ENCODE assay signal across 10 cellular contexts in genomic region chr20:10857362-10858070, GRCh38.
DNase-seq lines count a peak whose midpoint lies in the region; ATAC-seq and TF ChIP-seq lines count a peak whose summit lies in the region.
"Had no signal": no experiment of that assay in that cellular context is flagged by ENCODE, and none has a peak within 500 bp of the region (broad histone marks: within the 10 kb centered on the region; RNA-seq: fewer than 3 reads in every experiment).

No MANE protein-coding gene starts in this region.

- H3K4me1 ChIP-seq in adrenal gland (replicated peaks in 1 of 2) (no peaks in the 10 kb centered on the region), right cardiac atrium (ENCODE audit: control insufficient read depth, insufficient read depth, low read length) (peaks cover 3% of the 10 kb centered on the region)
- H3K4me1 ChIP-seq: prostate gland had no signal

- no peak for TF ChIP-seq POLR2A in adrenal gland (IDR thresholded peaks at IDR 0.05)

- intact Hi-C loops in adrenal gland (cut with DNase I) = no loop called here
- intact Hi-C loops in right cardiac atrium (cut with DNase I) = no loop called here

- no peak overlapping the region for H3K27ac ChIP-seq in adrenal gland
- no peak overlapping the region for H3K27ac ChIP-seq in right cardiac atrium (ENCODE audit: low read length)
- H3K27ac ChIP-seq: prostate gland had no signal

- H3K4me3 ChIP-seq in adrenal gland (no peak overlapping the region), right cardiac atrium (ENCODE audit: low read length) (no peak overlapping the region), skeletal muscle cell (ENCODE audit: low read depth, low read length) (no peak overlapping the region)
- H3K4me3 ChIP-seq: prostate gland had no signal

- ATAC-seq in right cardiac atrium = peak; percentile 82 to 95
- ATAC-seq: activated CD8-positive, alpha-beta memory T cell treated with anti-CD3 and anti-CD28 coated beads, Interleukin-2, amount 10 ng/mL, durations not matched to agents 7 days and 5 days had no signal

- DNase-seq in HT-29 (ENCODE audit: low spot score) = peak; percentile 36
- peak in 6 of 7 donors; percentile 25 to 55 (median 38) for DNase-seq in adrenal gland
- peak in 2 of 3 donors; percentile 29 to 45 for DNase-seq in right cardiac atrium
- peak; percentile 77 for DNase-seq in skeletal muscle cell (ENCODE audit: low read depth)
- DNase-seq in NCI-H128 (lab: John Stamatoyannopoulos, UW; ENCODE audit: unreplicated experiment) = no peak
- no peak for DNase-seq in activated T-cell treated with anti-CD3 and anti-CD28 coated beads, Interleukin-2, amount 50 U/mL, for 1 hour
- no peak for DNase-seq in middle frontal gyrus (ENCODE audit: extremely low spot score, low spot score)
- no peak for DNase-seq in NCI-H1417 (lab: John Stamatoyannopoulos, UW)
- DNase-seq: activated CD8-positive, alpha-beta memory T cell treated with anti-CD3 and anti-CD28 coated beads, Interleukin-2, amount 10 ng/mL, durations not matched to agents 7 days and 5 days had no signal

- H3K36me3 ChIP-seq in adrenal gland (replicated peaks in 1 of 2) = no peaks in the 10 kb centered on the region
- H3K36me3 ChIP-seq: prostate gland had no signal

- TF ChIP-seq CTCF in adrenal gland (IDR thresholded peaks at IDR 0.05) = no peak

- WGBS in adrenal gland, 4 donors = 57 to 68% (median 62%) methylated on average over 6 of the region's 6 CpGs
- WGBS in right cardiac atrium = 63% methylated on average over 6 of the region's 6 CpGs

- H3K27me3 ChIP-seq in adrenal gland (no peaks in the 10 kb centered on the region), right cardiac atrium (ENCODE audit: control insufficient read depth, insufficient read depth) (no peaks in the 10 kb centered on the region)

- H3K9me3 ChIP-seq in adrenal gland (replicated peaks in 1 of 3) = no peaks in the 10 kb centered on the region
- H3K9me3 ChIP-seq in right cardiac atrium (ENCODE audit: control insufficient read depth, low read length) = no peaks in the 10 kb centered on the region
- H3K9me3 ChIP-seq: prostate gland had no signal

Comparison
In these comparisons a context has a peak if more than half of its experiments do, and no peak if none do; other contexts are left out.
1. DNase-seq: peak in HT-29 (single experiment), adrenal gland (6 of 7), right cardiac atrium (2 of 3) and skeletal muscle cell (single experiment); none in NCI-H128 (single experiment), activated T-cell treated with anti-CD3 and anti-CD28 coated beads, Interleukin-2, amount 50 U/mL, for 1 hour (single experiment), middle frontal gyrus (single experiment) and NCI-H1417 (0 of 3).